ENCODE assay signal across 25 cellular contexts in the genomic region with DNA sequence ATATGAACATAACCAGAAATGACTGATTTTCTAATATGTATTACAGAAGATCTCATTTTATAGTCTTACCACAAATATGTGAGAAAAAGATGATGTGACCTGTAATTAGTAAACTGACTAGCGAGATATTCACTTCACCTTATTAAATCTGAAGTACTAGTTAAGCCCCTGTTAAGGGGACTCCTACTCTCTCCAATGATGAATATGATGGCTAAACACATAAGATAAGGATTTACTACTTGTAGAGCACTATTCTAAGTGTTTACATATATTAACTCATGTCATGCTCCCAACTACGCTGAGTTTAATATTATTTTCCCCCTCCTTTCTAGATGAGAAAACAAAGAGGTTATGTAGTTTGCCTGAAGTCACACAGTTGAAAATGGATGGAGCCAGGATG.
"Had no signal": no experiment of that assay in that cellular context is flagged by ENCODE, and none has a peak within 500 bp of the region (broad histone marks: within the 10 kb centered on the region; RNA-seq: fewer than 3 reads in every experiment).

No MANE protein-coding gene starts in this region.

- H3K27me3 Mint-ChIP-seq: activated B cell treated with CpG ODN at 0.5 μM for 24 hours; activated CD4-positive, alpha-beta memory T cell treated with anti-CD3 and anti-CD28 coated beads for 36 hours; activated naive CD8-positive, alpha-beta T cell treated with anti-CD3 and anti-CD28 coated beads, Interleukin-2, amount 50 U/mL, for 24 hours; brain; naive B cell; stimulated activated naive CD8-positive, alpha-beta T cell treated with anti-CD3 and anti-CD28 coated beads, Interleukin-15, Interleukin-2, amounts not matched to agents 100 ng/mL and 50 ng/mL, for 24 hours had no signal

- H3K27me3 ChIP-seq: left lung, spleen, suprapubic skin, transverse colon, uterus had no signal

- ATAC-seq: activated naive CD8-positive, alpha-beta T cell treated with anti-CD3 and anti-CD28 coated beads, Interleukin-2, amount 50 U/mL, for 24 hours; left lung; mucosa of descending colon had no signal

- DNase-seq: activated B cell treated with CpG ODN at 0.5 μM for 24 hours; activated CD4-positive, alpha-beta memory T cell treated with anti-CD3 and anti-CD28 coated beads for 36 hours; activated CD4-positive, alpha-beta T cell treated with anti-CD3 and anti-CD28 coated beads for 4 hours; activated naive CD4-positive, alpha-beta T cell treated with Interleukin-2 at 50 U/mL for 16 hours; activated naive CD8-positive, alpha-beta T cell treated with anti-CD3 and anti-CD28 coated beads, Interleukin-2, amount 50 U/mL, for 24 hours; activated T-cell treated with anti-CD3 and anti-CD28 coated beads for 4 hours; anterior cingulate cortex; caudate nucleus; erythroblast; foreskin melanocyte; glutamatergic neuron; hippocampal formation; left lung; mucosa of descending colon; naive B cell; spleen; stimulated activated CD4-positive, alpha-beta T cell treated with anti-CD3 and anti-CD28 coated beads, Interleukin-4, amount 100 ng/mL, for 4 hours; transverse colon; uterus had no signal

- H3K9me3 ChIP-seq: left lung, mucosa of descending colon, spleen, suprapubic skin, transverse colon, uterus had no signal

- H3K9me3 Mint-ChIP-seq: activated B cell treated with CpG ODN at 0.5 μM for 24 hours; activated naive CD8-positive, alpha-beta T cell treated with anti-CD3 and anti-CD28 coated beads, Interleukin-2, amount 50 U/mL, for 24 hours; stimulated activated naive CD8-positive, alpha-beta T cell treated with anti-CD3 and anti-CD28 coated beads, Interleukin-15, Interleukin-2, amounts not matched to agents 100 ng/mL and 50 ng/mL, for 24 hours had no signal

- H3K4me3 ChIP-seq: coronary artery, left lung, mucosa of descending colon, spleen, suprapubic skin, transverse colon, uterus had no signal

- H3K4me3 Mint-ChIP-seq: activated B cell treated with CpG ODN at 0.5 μM for 24 hours; activated CD4-positive, alpha-beta memory T cell treated with anti-CD3 and anti-CD28 coated beads for 36 hours; activated naive CD8-positive, alpha-beta T cell treated with anti-CD3 and anti-CD28 coated beads, Interleukin-2, amount 50 U/mL, for 24 hours; brain; stimulated activated naive CD8-positive, alpha-beta T cell treated with anti-CD3 and anti-CD28 coated beads, Interleukin-15, Interleukin-2, amounts not matched to agents 100 ng/mL and 50 ng/mL, for 24 hours had no signal

- H3K27ac Mint-ChIP-seq: activated CD4-positive, alpha-beta memory T cell treated with anti-CD3 and anti-CD28 coated beads for 36 hours; activated naive CD8-positive, alpha-beta T cell treated with anti-CD3 and anti-CD28 coated beads, Interleukin-2, amount 50 U/mL, for 24 hours; activated T-helper 2 cell treated with anti-CD3 and anti-CD28 coated beads, Interferon-gamma antibody, Interleukin-2, Interleukin-4, amounts not matched to agents 10 μg/mL and 5 μg/mL and 100 μg/mL, durations not matched to agents 14 hours and 24 hours and 36 hours; stimulated activated naive CD8-positive, alpha-beta T cell treated with anti-CD3 and anti-CD28 coated beads, Interleukin-15, Interleukin-2, amounts not matched to agents 100 ng/mL and 50 ng/mL, for 24 hours had no signal

- H3K27ac ChIP-seq: coronary artery, parathyroid adenoma, suprapubic skin, transverse colon, uterus had no signal

- H3K36me3 ChIP-seq: suprapubic skin, transverse colon, uterus had no signal
